8 cellular contexts compared by ENCODE assay signal in genomic region chr5:126503602-126504104, GRCh38.
A peak's percentile ranks its signal among the peaks of the same experiment; 100 is the strongest.
DNase-seq lines count a peak whose midpoint lies in the region; ATAC-seq, FAIRE-seq and TF ChIP-seq lines count a peak whose summit lies in the region.

No MANE protein-coding gene starts in this region.

- FAIRE-seq in D721Med (lab: Jason Lieb, UNC) = peak; percentile 32

- no peaks in the 10 kb centered on the region for H3K9me3 ChIP-seq in adrenal gland (replicated peaks in 1 of 3)
- H3K9me3 ChIP-seq in prostate gland = no peaks in the 10 kb centered on the region

- WGBS in adrenal gland, 4 donors = 2 to 4% (median 3%) methylated on average over 5 of the region's 5 CpGs
- WGBS in prostate gland = 11% methylated on average over 5 of the region's 5 CpGs

- H3K36me3 ChIP-seq in adrenal gland (replicated peaks in 1 of 2) (no peaks in the 10 kb centered on the region), prostate gland (no peaks in the 10 kb centered on the region)

- TF ChIP-seq CTCF in D721Med (IDR thresholded peaks at IDR 0.05; ENCODE audit: insufficient read depth, missing control alignments) (no peak), adrenal gland (IDR thresholded peaks at IDR 0.05) (no peak), prostate gland (IDR thresholded peaks at IDR 0.05) (no peak)

- H3K27ac ChIP-seq in adrenal gland (peak overlapping the region; percentile 56 to 90 (median 72)), prostate gland (peak overlapping the region in 1 of 2 donors; percentile 48)

- TF ChIP-seq POLR2A in adrenal gland (IDR thresholded peaks at IDR 0.05) (no peak), prostate gland (IDR thresholded peaks at IDR 0.05) (no peak)

- no peaks in the 10 kb centered on the region for H3K27me3 ChIP-seq in adrenal gland
- no peaks in the 10 kb centered on the region for H3K27me3 ChIP-seq in prostate gland (replicated peaks; ENCODE audit: insufficient read depth)

- peaks cover 17 to 40% of the 10 kb centered on the region in 2 donors for H3K4me1 ChIP-seq in adrenal gland (replicated peaks in 1 of 2)
- peaks cover 5% of the 10 kb centered on the region for H3K4me1 ChIP-seq in prostate gland (replicated peaks)

- intact Hi-C loops in adrenal gland (cut with DNase I) = loop anchor here in 1 of 2 donors (5.0 kb wide), 1 partner anchor 151 kb away; no protein-coding TSS in a partner anchor
- intact Hi-C loops in prostate gland (cut with DNase I) = loop anchor here (5.0 kb wide), 1 partner anchor 34 kb away; no protein-coding TSS in a partner anchor

- DNase-seq in D721Med (ENCODE audit: insufficient read length, low spot score) = no peak
- DNase-seq in adrenal gland = peak; percentile 37 to 88 (median 74)
- peak; percentile 66 for DNase-seq in foreskin melanocyte
- peak; percentile 67 for DNase-seq in prostate gland (ENCODE audit: low spot score)
- no peak for DNase-seq in NCI-H526 treated with DMSO at 0.1 percent for 48 hours (lab: John Stamatoyannopoulos, UW)
- no peak for DNase-seq in NCI-H2029 treated with DMSO at 0.1 percent for 48 hours (lab: John Stamatoyannopoulos, UW)
- no peak for DNase-seq in NCI-H2081 (lab: John Stamatoyannopoulos, UW)

- peak overlapping the region in 1 of 4 donors; percentile 23 for H3K4me3 ChIP-seq in adrenal gland
- no peak overlapping the region for H3K4me3 ChIP-seq in prostate gland

- ATAC-seq in GM21447 (IDR thresholded peaks at IDR 0.05; ENCODE audit: unreplicated experiment) = no peak

Comparison
In these comparisons a context has a peak if more than half of its experiments do, and no peak if none do; other contexts are left out.
1. DNase-seq: peak in adrenal gland (7 of 7), foreskin melanocyte (single experiment) and prostate gland (single experiment); none in D721Med (single experiment), NCI-H526 treated with DMSO at 0.1 percent for 48 hours (single experiment), NCI-H2029 treated with DMSO at 0.1 percent for 48 hours (single experiment) and NCI-H2081 (0 of 2).